Comparison of ENCODE assay signal across 18 cellular contexts in genomic region chr1:17141441-17142197, GRCh38. TPM values are rescaled to one million over a fixed set of nuclear protein-coding genes. Genes with fewer than 3 reads are reported as not detected.
DNase-seq lines count a peak whose midpoint lies in the region; ATAC-seq, FAIRE-seq and TF ChIP-seq lines count a peak whose summit lies in the region.
"Had no signal": no experiment of that assay in that cellular context is flagged by ENCODE, and none has a peak within 500 bp of the region (broad histone marks: within the 10 kb centered on the region; RNA-seq: fewer than 3 reads in every experiment).

No MANE protein-coding gene starts in this region.

- TF ChIP-seq CTCF in GM10266 (IDR thresholded peaks at IDR 0.05; ENCODE audit: control insufficient read depth, insufficient read depth, low read depth, missing control alignments) (peak; percentile 19), esophagus squamous epithelium (IDR thresholded peaks at IDR 0.05) (no peak), right lobe of liver (IDR thresholded peaks at IDR 0.05) (no peak)

- peak; percentile 57 for DNase-seq in GM10266 (ENCODE audit: extremely low spot score)
- no peak for DNase-seq in esophagus squamous epithelium (lab: John Stamatoyannopoulos, UW)
- DNase-seq in right lobe of liver = no peak
- no peak for DNase-seq in urothelium cell line (ENCODE audit: low spot score)
- no peak for DNase-seq in ureter (ENCODE audit: low spot score)
- DNase-seq in HCEC 1CT = no peak
- DNase-seq: ACHN; activated T-cell treated with anti-CD3 and anti-CD28 coated beads, Interleukin-2, amount 50 U/mL, for 1 hour; amniotic stem cell; left cardiac atrium; NCI-H510A; SHP77; thyroid gland; WERI-Rb-1 had no signal

- intact Hi-C loops in esophagus squamous epithelium (cut with DNase I) = no loop called here
- intact Hi-C loops in right lobe of liver (cut with DNase I) = no loop called here

- H3K27me3 ChIP-seq in esophagus squamous epithelium (peaks cover 0 to 17% (median 0%) of the 10 kb centered on the region in 4 donors), right lobe of liver (no peaks in the 10 kb centered on the region)
- H3K27me3 ChIP-seq: neural progenitor cell, thyroid gland had no signal

- 64 to 86% methylated on average over 10 of the region's 10 CpGs for WGBS in esophagus squamous epithelium, 2 donors
- WGBS in right lobe of liver (ENCODE audit: insufficient coverage, low coverage, low lambda C conversion rate, missing lambda C conversion rate) = 61% methylated on average over 9 of the region's 10 CpGs

- no peaks in the 10 kb centered on the region for H3K9me3 ChIP-seq in esophagus squamous epithelium
- H3K9me3 ChIP-seq in right lobe of liver = no peaks in the 10 kb centered on the region
- H3K9me3 ChIP-seq: HAP-1, thyroid gland had no signal

- H3K4me3 ChIP-seq in esophagus squamous epithelium (no peak overlapping the region), right lobe of liver (no peak overlapping the region)
- H3K4me3 ChIP-seq: HAP-1, neural progenitor cell, thyroid gland had no signal

- ATAC-seq in GM21360 (IDR thresholded peaks at IDR 0.05; ENCODE audit: unreplicated experiment) = peak; percentile 59
- peak; percentile 57 for ATAC-seq in HG03442 (IDR thresholded peaks at IDR 0.05; ENCODE audit: unreplicated experiment)
- no peak for ATAC-seq in right lobe of liver
- ATAC-seq: left cardiac atrium had no signal

- H3K27ac ChIP-seq in esophagus squamous epithelium (peak overlapping the region; percentile 28 to 87 (median 70)), right lobe of liver (no peak overlapping the region)
- H3K27ac ChIP-seq: neural progenitor cell, thyroid gland, WERI-Rb-1 had no signal

- TF ChIP-seq POLR2A in esophagus squamous epithelium (IDR thresholded peaks at IDR 0.05) (no peak), right lobe of liver (IDR thresholded peaks at IDR 0.05) (no peak)

- FAIRE-seq in urothelium cell line (lab: Jason Lieb, UNC) = no peak

- H3K4me1 ChIP-seq in esophagus squamous epithelium (peaks cover 3 to 45% (median 15%) of the 10 kb centered on the region in 3 donors), right lobe of liver (no peaks in the 10 kb centered on the region)
- H3K4me1 ChIP-seq: HAP-1, neural progenitor cell, thyroid gland had no signal

- H3K36me3 ChIP-seq in esophagus squamous epithelium = no peaks in the 10 kb centered on the region
- H3K36me3 ChIP-seq in right lobe of liver = no peaks in the 10 kb centered on the region
- H3K36me3 ChIP-seq: HAP-1, neural progenitor cell, thyroid gland, WERI-Rb-1 had no signal

RNA-seq across cellular contexts. Expression of gene PADI2, which starts 22.4 kb away (rescaled TPM):
- 1 to 10 TPM in 2 of 4 donors, under 1 TPM in 2; 0.57 to 2.1 (median 1.1) TPM for total RNA-seq in esophagus squamous epithelium
- total RNA-seq in right lobe of liver = 1 to 10 TPM in 1 of 6 experiments, under 1 TPM in 5; 0.20 to 1.4 (median 0.78) TPM
- 1.8 TPM for total RNA-seq in ureter

Comparison
In these comparisons a context has a peak if more than half of its experiments do, and no peak if none do; other contexts are left out.
1. ATAC-seq: peak in GM21360 (single experiment) and HG03442 (single experiment); none in right lobe of liver (0 of 4).
2. H3K27ac ChIP-seq: peak in esophagus squamous epithelium (4 of 4); none in right lobe of liver (0 of 3).